ENCODE assay signal across 8 cellular contexts in genomic region chr2:201233192-201234166, GRCh38. TPM values are rescaled to one million over a fixed set of nuclear protein-coding genes. Genes with fewer than 3 reads are reported as not detected.
A peak's percentile ranks its signal among the peaks of the same experiment; 100 is the strongest.
DNase-seq lines count a peak whose midpoint lies in the region; ATAC-seq and TF ChIP-seq lines count a peak whose summit lies in the region.

No MANE protein-coding gene starts in this region.

- intact Hi-C loops in right cardiac atrium (cut with DNase I) = loop anchor here in 3 of 4 donors (5.0 to 10.0 kb wide), 3 partner anchors 49 to 131 kb away; partner anchors contain the start of gene CASP10 (in 2 of the 3)

- DNase-seq in G401 (ENCODE audit: low spot score) = peak; percentile 49
- peak; percentile 98 for DNase-seq in Jurkat, Clone E6-1 (ENCODE audit: low read depth, low spot score)
- peak; percentile 92 for DNase-seq in RPMI7951 (ENCODE audit: low read depth)
- DNase-seq in right cardiac atrium = peak; percentile 46 to 76 (median 73)
- DNase-seq in stimulated activated CD4-positive, alpha-beta T cell treated with anti-CD3 and anti-CD28 coated beads, Interleukin-15, amount 100 ng/mL, for 48 hours (ENCODE audit: low read depth in 2 of 2) = peak; percentile 78 to 83
- no peak for DNase-seq in foreskin fibroblast

- no peaks in the 10 kb centered on the region for H3K27me3 Mint-ChIP-seq in activated T-helper 17 cell treated with anti-CD3 and anti-CD28 coated beads, Interleukin-2, amount 50 U/mL, for 72 hours

- H3K27ac ChIP-seq in right cardiac atrium (ENCODE audit: low read length) = no peak overlapping the region

- H3K4me3 ChIP-seq in Jurkat, Clone E6-1 (ENCODE audit: low read length) = peak overlapping the region; percentile 96
- H3K4me3 ChIP-seq in right cardiac atrium (ENCODE audit: low read length) (no peak overlapping the region), foreskin fibroblast (ENCODE audit: low read depth in 1 of 2, low read length in 2 of 2) (no peak overlapping the region)

- in situ Hi-C loops in G401 (cut with HindIII; ENCODE audit: low sequenced_read_pairs) = no loop called here

- WGBS in right cardiac atrium = 64% methylated on average over 17 of the region's 17 CpGs

- H3K9me3 ChIP-seq in right cardiac atrium (ENCODE audit: control insufficient read depth, low read length) = no peaks in the 10 kb centered on the region

- no peaks in the 10 kb centered on the region for H3K27me3 ChIP-seq in right cardiac atrium (ENCODE audit: control insufficient read depth, insufficient read depth)

- peaks cover 52% of the 10 kb centered on the region for H3K36me3 Mint-ChIP-seq in activated T-helper 17 cell treated with anti-CD3 and anti-CD28 coated beads, Interleukin-2, amount 50 U/mL, for 72 hours (ENCODE audit: low read depth)

- no peak for TF ChIP-seq CTCF in foreskin fibroblast (IDR thresholded peaks at IDR 0.05; ENCODE audit: low read depth, low read length)

- peak overlapping the region; percentile 91 for H3K4me3 Mint-ChIP-seq in activated T-helper 17 cell treated with anti-CD3 and anti-CD28 coated beads, Interleukin-2, amount 50 U/mL, for 72 hours

- H3K27ac Mint-ChIP-seq in activated T-helper 17 cell treated with anti-CD3 and anti-CD28 coated beads, Interleukin-2, amount 50 U/mL, for 72 hours = peak overlapping the region; percentile 87

- ATAC-seq in GM21737 (IDR thresholded peaks at IDR 0.05; ENCODE audit: unreplicated experiment) = peak; percentile 92
- peak; percentile 90 for ATAC-seq in activated T-helper 17 cell treated with anti-CD3 and anti-CD28 coated beads, Interleukin-2, amount 50 U/mL, for 72 hours (replicated peaks)
- ATAC-seq in right cardiac atrium = peak; percentile 69 to 78

- peaks cover 21% of the 10 kb centered on the region for H3K4me1 Mint-ChIP-seq in activated T-helper 17 cell treated with anti-CD3 and anti-CD28 coated beads, Interleukin-2, amount 50 U/mL, for 72 hours

- no peaks in the 10 kb centered on the region for H3K9me3 Mint-ChIP-seq in activated T-helper 17 cell treated with anti-CD3 and anti-CD28 coated beads, Interleukin-2, amount 50 U/mL, for 72 hours

- no peaks in the 10 kb centered on the region for H3K4me1 ChIP-seq in right cardiac atrium (ENCODE audit: control insufficient read depth, insufficient read depth, low read length)

RNA-seq across cellular contexts. Expression of gene CASP8, which starts 26.9 kb away (rescaled TPM):
- 34.6 and 55.9 TPM in 2 replicates for total RNA-seq in G401 (2014; rRNA removed; shearing (Covaris generic))
- polyA plus RNA-seq in Jurkat, Clone E6-1 (2012; ENCODE audit: insufficient read depth, insufficient read length) = 41.9 TPM
- total RNA-seq in RPMI7951 (2014; rRNA removed; shearing (Covaris generic)) = 43.4 and 45.3 TPM in 2 replicates
- 100 to 1,000 TPM; 119 to 128 TPM for total RNA-seq in activated T-helper 17 cell treated with anti-CD3 and anti-CD28 coated beads, Interleukin-2, amount 50 U/mL, for 72 hours
- 1 to 10 TPM; 3.7 to 5.4 (median 4.7) TPM for total RNA-seq in right cardiac atrium
- 2.6 TPM for polyA plus RNA-seq in right cardiac atrium

RNA-seq across cellular contexts. Expression of gene CASP10, which starts 50.5 kb away (rescaled TPM):
- 2.8 and 3.2 TPM in 2 replicates for total RNA-seq in G401 (2014; rRNA removed; shearing (Covaris generic))
- polyA plus RNA-seq in Jurkat, Clone E6-1 (2012; ENCODE audit: insufficient read depth, insufficient read length) = 3.7 TPM
- total RNA-seq in RPMI7951 (2014; rRNA removed; shearing (Covaris generic)) = 7.4 and 8.5 TPM in 2 replicates
- 10 to 100 TPM; 10.8 to 22.7 TPM for total RNA-seq in activated T-helper 17 cell treated with anti-CD3 and anti-CD28 coated beads, Interleukin-2, amount 50 U/mL, for 72 hours
- 1 to 10 TPM; 5.3 to 6.8 (median 5.8) TPM for total RNA-seq in right cardiac atrium
- polyA plus RNA-seq in right cardiac atrium = 3.6 TPM

Comparison
In these comparisons a context has a peak if more than half of its experiments do, and no peak if none do; other contexts are left out.
1. DNase-seq: peak in G401 (single experiment), Jurkat, Clone E6-1 (single experiment), RPMI7951 (single experiment), right cardiac atrium (3 of 3) and stimulated activated CD4-positive, alpha-beta T cell treated with anti-CD3 and anti-CD28 coated beads, Interleukin-15, amount 100 ng/mL, for 48 hours (2 of 2); none in foreskin fibroblast (0 of 2).
2. Peak in every context shown above with its lines, with median percentiles within 50 percentile points of each other: ATAC-seq.